In genomic region chr11:121553806-121554205, GRCh38 we compare ENCODE assay signal across 12 cellular contexts.
DNase-seq lines count a peak whose midpoint lies in the region; ATAC-seq and TF ChIP-seq lines count a peak whose summit lies in the region.
"Had no signal": no experiment of that assay in that cellular context is flagged by ENCODE, and none has a peak within 500 bp of the region (broad histone marks: within the 10 kb centered on the region; RNA-seq: fewer than 3 reads in every experiment).

No MANE protein-coding gene starts in this region.

- no peak overlapping the region for H3K27ac ChIP-seq in PC-9
- H3K27ac ChIP-seq in smooth muscle cell (ENCODE audit: low read depth) = peak overlapping the region; percentile 41

- H3K36me3 ChIP-seq in PC-9 (ENCODE audit: low read depth) (no peaks in the 10 kb centered on the region), smooth muscle cell (ENCODE audit: low read depth) (no peaks in the 10 kb centered on the region)

- peak; percentile 30 for DNase-seq in NCI-H2196 (lab: John Stamatoyannopoulos, UW; ENCODE audit: unreplicated experiment)
- DNase-seq in NCI-H2196 treated with DMSO at 0.1 percent for 48 hours (lab: John Stamatoyannopoulos, UW; ENCODE audit: unreplicated experiment) = no peak
- DNase-seq in PC-9 = peak; percentile 70 to 84
- peak; percentile 20 for DNase-seq in epithelial cell of proximal tubule (ENCODE audit: low read depth)
- no peak for DNase-seq in smooth muscle cell (lab: John Stamatoyannopoulos, UW; ENCODE audit: unreplicated experiment)
- DNase-seq in left ventricle myocardium superior = no peak
- DNase-seq in NCI-H526 treated with DMSO at 0.1 percent for 48 hours (lab: John Stamatoyannopoulos, UW) = no peak
- DNase-seq: midbrain, NCI-H1417 treated with DMSO at 0.1 percent for 48 hours, OCI-M1, T1000 had no signal

- H3K4me2 ChIP-seq in PC-9 (peak overlapping the region; percentile 10; the same call in 1 of the 2 replicates), smooth muscle cell (no peak overlapping the region)

- H4K20me1 ChIP-seq in PC-9 (ENCODE audit: insufficient read depth) = no peaks in the 10 kb centered on the region
- no peaks in the 10 kb centered on the region for H4K20me1 ChIP-seq in smooth muscle cell (ENCODE audit: low read depth)

- H3K4me3 ChIP-seq in PC-9 = no peak overlapping the region
- no peak overlapping the region for H3K4me3 ChIP-seq in epithelial cell of proximal tubule (ENCODE audit: low read depth, low read length)
- H3K4me3 ChIP-seq in smooth muscle cell = no peak overlapping the region

- CTCF ChIA-PET in PC-9 (lab: Charles Lee) = no interaction called here

- intact Hi-C loops in PC-9 (cut with micrococcal nuclease; ENCODE audit: unreplicated experiment) (loop anchor here (5.0 kb wide), 1 partner anchor 102 kb away; the partner anchor contains the start of genes SORL1 and SORL1-AS1), left ventricle myocardium superior (cut with micrococcal nuclease) (no loop called here)

- no peak overlapping the region for H2AFZ ChIP-seq in PC-9
- H2AFZ ChIP-seq in smooth muscle cell (ENCODE audit: low read depth) = no peak overlapping the region

- H3K4me1 ChIP-seq in PC-9 (replicated peaks; ENCODE audit: insufficient read depth) = peaks cover 13% of the 10 kb centered on the region; the same call in 1 of the 2 replicates
- H3K4me1 ChIP-seq in smooth muscle cell (ENCODE audit: low read depth) = no peaks in the 10 kb centered on the region

- TF ChIP-seq CTCF in PC-9 (conservative IDR thresholded peaks at IDR 0.05) (no peak), epithelial cell of proximal tubule (conservative IDR thresholded peaks at IDR 0.05; ENCODE audit: low read depth, low read length) (no peak), smooth muscle cell (IDR thresholded peaks at IDR 0.05; ENCODE audit: borderline replicate concordance, insufficient read depth, poor library complexity, severe bottlenecking) (no peak)

- H3F3A ChIP-seq in PC-9 (ENCODE audit: insufficient read depth, low read depth) (no peaks in the 10 kb centered on the region), smooth muscle cell (ENCODE audit: low read depth) (no peaks in the 10 kb centered on the region)

- no peak for ATAC-seq in GM18868 (IDR thresholded peaks at IDR 0.05; ENCODE audit: unreplicated experiment)
- ATAC-seq in left ventricle myocardium superior = no peak

- WGBS in smooth muscle cell (ENCODE audit: low lambda C conversion rate) = 77% methylated on average over 11 of the region's 11 CpGs

- H3K79me2 ChIP-seq in PC-9 (ENCODE audit: low read depth) (no peaks in the 10 kb centered on the region), smooth muscle cell (ENCODE audit: low read depth) (no peaks in the 10 kb centered on the region)

- POLR2A ChIA-PET in PC-9 (lab: Charles Lee; ENCODE audit: unreplicated experiment) = no interaction called here

- no peaks in the 10 kb centered on the region for H3K9me2 ChIP-seq in PC-9 (ENCODE audit: insufficient read depth)

- H3K9me3 ChIP-seq in PC-9 (ENCODE audit: insufficient read depth, low read depth) (no peaks in the 10 kb centered on the region), smooth muscle cell (replicated peaks; ENCODE audit: low read depth) (no peaks in the 10 kb centered on the region)

- H3K27me3 ChIP-seq in PC-9 (ENCODE audit: insufficient read depth, low read depth) (peaks cover 68% of the 10 kb centered on the region), smooth muscle cell (ENCODE audit: low read depth) (no peaks in the 10 kb centered on the region)

- BruUV-seq in PC-9 (replicated peaks; lab: Mats Ljungman, UMichigan) = no TSS peak

- H3K9ac ChIP-seq in smooth muscle cell (ENCODE audit: low read depth) = no peak overlapping the region

Comparison
In these comparisons a context has a peak if more than half of its experiments do, and no peak if none do; other contexts are left out.
1. DNase-seq: peak in NCI-H2196 (single experiment), PC-9 (2 of 2) and epithelial cell of proximal tubule (single experiment); none in NCI-H2196 treated with DMSO at 0.1 percent for 48 hours (single experiment), smooth muscle cell (single experiment), left ventricle myocardium superior (single experiment) and NCI-H526 treated with DMSO at 0.1 percent for 48 hours (single experiment).